Comparison of ENCODE assay signal across 13 cellular contexts in genomic region chr15:81115054-81115939, GRCh38. TPM values are rescaled to one million over a fixed set of nuclear protein-coding genes. Genes with fewer than 3 reads are reported as not detected.
"Had no signal": no experiment of that assay in that cellular context is flagged by ENCODE, and none has a peak within 500 bp of the region (broad histone marks: within the 10 kb centered on the region; RNA-seq: fewer than 3 reads in every experiment).

No MANE protein-coding gene starts in this region.

- DNase-seq: activated CD4-positive, alpha-beta T cell treated with anti-CD3 and anti-CD28 coated beads, Interleukin-2, amount 50 U/mL, for 4 hours; activated CD4-positive, CD25-positive, alpha-beta regulatory T cell treated with anti-CD3 and anti-CD28 coated beads, Interleukin-2, amount 50 U/mL, for 72 hours; activated CD8-positive, alpha-beta memory T cell treated with anti-CD3 and anti-CD28 coated beads, Interleukin-2, amount 10 ng/mL, durations not matched to agents 7 days and 5 days; activated effector memory CD4-positive, alpha-beta T cell treated with anti-CD3 and anti-CD28 coated beads, Interleukin-2, amount 50 U/mL, for 16 hours; activated T-cell treated with anti-CD3 and anti-CD28 coated beads, Interleukin-2, amount 50 U/mL, for 4 hours; brain microvascular endothelial cell; effector memory CD8-positive, alpha-beta T cell; immature natural killer cell; naive B cell; posterior cingulate gyrus; small intestine; tibial artery had no signal

- H3K27ac ChIP-seq: brain microvascular endothelial cell, tibial artery had no signal

- H3K36me3 ChIP-seq: brain microvascular endothelial cell, tibial artery had no signal

- H3K4me1 ChIP-seq: tibial artery had no signal

- H3K4me3 ChIP-seq: lung, tibial artery had no signal

- H3K9me3 ChIP-seq: tibial artery had no signal

RNA-seq across cellular contexts. Expression of gene CFAP161, which starts 18.8 kb away (rescaled TPM):
- total RNA-seq: activated CD8-positive, alpha-beta memory T cell treated with anti-CD3 and anti-CD28 coated beads, Interleukin-2, amount 10 ng/mL, durations not matched to agents 7 days and 5 days; activated T-cell treated with anti-CD3 and anti-CD28 coated beads, Interleukin-2, amount 50 U/mL, for 4 hours had no signal
